Comparison of ENCODE assay signal across 29 cellular contexts in genomic region chr18:70840649-70841048, GRCh38.
"Had no signal": no experiment of that assay in that cellular context is flagged by ENCODE, and none has a peak within 500 bp of the region (broad histone marks: within the 10 kb centered on the region; RNA-seq: fewer than 3 reads in every experiment).

No MANE protein-coding gene starts in this region.

- H3K4me1 Mint-ChIP-seq: mesothelial cell of epicardium; naive B cell; stimulated activated effector memory CD8-positive, alpha-beta T cell treated with anti-CD3 and anti-CD28 coated beads, Interleukin-12 subunit alpha, Interleukin-12 subunit beta, amount 100 ng/mL, for 72 hours had no signal

- H3K4me1 ChIP-seq: gastroesophageal sphincter, heart left ventricle, left lung, prostate gland, right atrium auricular region, sigmoid colon, stomach, thyroid gland, vagina had no signal

- H3K79me2 ChIP-seq: hepatocyte had no signal

- DNase-seq: dorsolateral prefrontal cortex; effector CD4-positive, alpha-beta T cell; foreskin fibroblast; heart left ventricle; kidney; left cardiac atrium; left lung; mesenchymal stem cell; mucosa of descending colon; naive B cell; nucleus accumbens; sigmoid colon; stimulated activated CD4-positive, alpha-beta T cell treated with anti-CD3 and anti-CD28 coated beads, Interleukin-2, amount 100 ng/mL, for 24 hours; stimulated activated CD4-positive, alpha-beta T cell treated with anti-CD3 and anti-CD28 coated beads, Interleukin-4, amount 100 ng/mL, for 24 hours; stimulated activated naive CD4-positive, alpha-beta T cell treated with Interleukin-2 at 50 U/mL for 16 hours; stomach; thyroid gland; trophoblast cell had no signal

- ATAC-seq: esophagus mucosa; gastroesophageal sphincter; heart left ventricle; left cardiac atrium; left lung; mucosa of descending colon; natural killer cell treated with Interleukin-12 subunit alpha and Interleukin-12 subunit beta and Interleukin-15 and Interleukin-18, amount 100 ng/mL, for 72 hours; stimulated activated effector memory CD8-positive, alpha-beta T cell treated with anti-CD3 and anti-CD28 coated beads, Interleukin-12 subunit alpha, Interleukin-12 subunit beta, amount 100 ng/mL, for 72 hours had no signal

- H3K27me3 ChIP-seq: dorsolateral prefrontal cortex, gastroesophageal sphincter, heart left ventricle, hepatocyte, left lung, right atrium auricular region, sigmoid colon, stomach, thyroid gland, vagina had no signal

- H3K4me3 ChIP-seq: dorsolateral prefrontal cortex, gastroesophageal sphincter, heart left ventricle, hepatocyte, left lung, mucosa of descending colon, prostate gland, right atrium auricular region, sigmoid colon, stomach, thyroid gland, vagina had no signal

- H3K4me3 Mint-ChIP-seq: mesothelial cell of epicardium; naive B cell; natural killer cell treated with Interleukin-12 subunit alpha and Interleukin-12 subunit beta and Interleukin-15 and Interleukin-18, amount 100 ng/mL, for 72 hours; neural crest cell; stimulated activated effector memory CD8-positive, alpha-beta T cell treated with anti-CD3 and anti-CD28 coated beads, Interleukin-12 subunit alpha, Interleukin-12 subunit beta, amount 100 ng/mL, for 72 hours had no signal

- FAIRE-seq: kidney had no signal

- H3K4me2 ChIP-seq: hepatocyte had no signal

- H3K27ac Mint-ChIP-seq: mesothelial cell of epicardium; naive B cell; natural killer cell treated with Interleukin-12 subunit alpha and Interleukin-12 subunit beta and Interleukin-15 and Interleukin-18, amount 100 ng/mL, for 72 hours; stimulated activated effector memory CD8-positive, alpha-beta T cell treated with anti-CD3 and anti-CD28 coated beads, Interleukin-12 subunit alpha, Interleukin-12 subunit beta, amount 100 ng/mL, for 72 hours had no signal

- H3K27ac ChIP-seq: dorsolateral prefrontal cortex, epithelial cell of prostate, gastroesophageal sphincter, heart left ventricle, hepatocyte, left lung, prostate gland, right atrium auricular region, sigmoid colon, stomach, thyroid gland, vagina had no signal

- H3K9me3 Mint-ChIP-seq: mesothelial cell of epicardium, neural crest cell had no signal

- H3K36me3 ChIP-seq: gastroesophageal sphincter, heart left ventricle, left lung, prostate gland, right atrium auricular region, sigmoid colon, stomach, thyroid gland, vagina had no signal

- H2AFZ ChIP-seq: hepatocyte had no signal

- H3K36me3 Mint-ChIP-seq: mesothelial cell of epicardium; naive B cell; stimulated activated effector memory CD8-positive, alpha-beta T cell treated with anti-CD3 and anti-CD28 coated beads, Interleukin-12 subunit alpha, Interleukin-12 subunit beta, amount 100 ng/mL, for 72 hours had no signal

- H3K27me3 Mint-ChIP-seq: naive B cell; natural killer cell treated with Interleukin-12 subunit alpha and Interleukin-12 subunit beta and Interleukin-15 and Interleukin-18, amount 100 ng/mL, for 72 hours had no signal

- H3K9me3 ChIP-seq: gastroesophageal sphincter, heart left ventricle, mucosa of descending colon, prostate gland, right atrium auricular region, sigmoid colon, thyroid gland, vagina had no signal
